13 cellular contexts compared by ENCODE assay signal in the genomic region with DNA sequence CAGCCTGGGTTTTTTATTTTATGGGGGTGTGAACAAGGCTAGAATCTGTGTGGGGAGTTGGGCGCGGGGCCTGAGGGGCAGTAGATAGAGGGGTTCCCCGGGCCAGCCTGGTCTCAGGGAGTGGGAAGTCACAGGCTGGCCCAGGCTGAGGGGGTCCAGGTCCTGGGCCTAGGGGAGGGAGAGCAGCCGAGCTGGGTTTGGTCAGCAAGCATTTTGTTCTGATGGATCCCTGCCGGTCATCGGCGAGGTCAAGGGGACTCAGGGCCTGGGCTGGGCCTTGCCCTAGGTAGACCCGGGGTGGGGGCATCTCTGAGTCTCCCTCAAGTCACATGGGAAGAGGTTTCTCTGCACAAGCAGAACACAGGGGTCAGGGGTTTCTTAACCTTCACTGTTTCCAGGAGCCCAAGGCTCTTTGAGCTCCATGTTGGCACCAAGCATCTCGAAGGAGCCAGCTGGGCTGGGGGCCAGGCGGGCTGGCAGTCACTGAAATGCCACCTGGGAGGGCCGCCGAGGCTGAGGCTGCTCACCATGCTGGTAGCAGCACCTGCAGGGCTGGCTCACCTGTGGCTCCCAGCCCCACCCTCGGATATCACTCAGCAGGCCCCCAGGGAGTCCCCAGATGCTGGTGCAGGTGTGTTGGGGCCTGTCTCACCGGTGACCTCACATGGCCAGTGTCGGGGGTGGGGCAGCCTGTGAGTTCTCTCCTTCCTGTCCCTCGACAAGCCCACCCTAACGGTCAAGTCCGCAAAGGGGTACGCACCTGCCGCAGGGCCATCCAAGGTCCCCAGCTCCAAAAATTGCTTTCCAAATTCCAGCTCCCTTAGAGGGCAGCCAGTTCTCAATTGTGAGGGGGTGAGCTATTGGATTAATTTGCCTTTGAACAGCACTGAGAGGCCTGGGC. TPM values are rescaled to one million over a fixed set of nuclear protein-coding genes. Genes with fewer than 3 reads are reported as not detected.
DNase-seq lines count a peak whose midpoint lies in the region; ATAC-seq, FAIRE-seq and TF ChIP-seq lines count a peak whose summit lies in the region.
"Had no signal": no experiment of that assay in that cellular context is flagged by ENCODE, and none has a peak within 500 bp of the region (broad histone marks: within the 10 kb centered on the region; RNA-seq: fewer than 3 reads in every experiment).

No MANE protein-coding gene starts in this region.

- no peaks in the 10 kb centered on the region for H3K27me3 ChIP-seq in H1 (replicated peaks in 1 of 4; ENCODE audit: control insufficient read depth in 3 of 4, extremely low read depth in 1 of 4, insufficient read depth in 3 of 4, low read length in 3 of 4)
- 0 out of 2 replicates have a peak, but pooled peaks cover 5% of the 10 kb centered on the region for H3K27me3 ChIP-seq in GM23248 (replicated peaks; ENCODE audit: insufficient read depth)

- H3K9ac ChIP-seq in H1 (replicated peaks in 1 of 4; ENCODE audit: extremely low read depth in 1 of 4, low read depth in 3 of 4, low read length in 3 of 4) (no peak overlapping the region), GM23248 (no peak overlapping the region)
- H3K9ac ChIP-seq: SK-N-SH had no signal

- H2BK20ac ChIP-seq in H1 (ENCODE audit: low read length), result no peak overlapping the region

- H2AFZ ChIP-seq in H1 (ENCODE audit: low read length) (no peak overlapping the region), GM23248 (no peak overlapping the region)

- no peak overlapping the region for H4K5ac ChIP-seq in H1 (ENCODE audit: insufficient read length, low read depth, low read length)

- H2BK5ac ChIP-seq in H1 (ENCODE audit: low read depth, low read length), result peak overlapping the region; percentile 44; the same call in 1 of the 2 replicates

- no peak overlapping the region for H2BK120ac ChIP-seq in H1 (replicated peaks; ENCODE audit: low read depth, low read length)

- no peak overlapping the region for H3K56ac ChIP-seq in H1 (replicated peaks; ENCODE audit: insufficient read length, low read depth, low read length)

- peak overlapping the region; percentile 65 for H3K4me3 Mint-ChIP-seq in T-helper 17 cell

- no peaks in the 10 kb centered on the region for H3K79me2 ChIP-seq in H1 (ENCODE audit: control insufficient read depth in 1 of 2, insufficient read depth in 2 of 2, low read length in 2 of 2)
- H3K79me2 ChIP-seq in GM23248 (ENCODE audit: insufficient read depth), result no peaks in the 10 kb centered on the region

- H3K14ac ChIP-seq in H1 (ENCODE audit: insufficient read length), result no peak overlapping the region

- peak overlapping the region; percentile 76 for H3K4ac ChIP-seq in H1 (replicated peaks; ENCODE audit: insufficient read length, low read depth, low read length)

- H3K27ac Mint-ChIP-seq in T-helper 17 cell, result peak overlapping the region; percentile 63

- TF ChIP-seq EP300 in H1 (IDR thresholded peaks at IDR 0.05; ENCODE audit: borderline replicate concordance in 1 of 2, low read depth in 2 of 2, low read length in 2 of 2), result no peak

- H3K27me3 Mint-ChIP-seq in T-helper 17 cell, result no peaks in the 10 kb centered on the region

- peaks cover 7% of the 10 kb centered on the region; the same call in 1 of the 2 replicates for H3F3A ChIP-seq in GM23248 (ENCODE audit: insufficient read depth)

- DNase-seq in COLO668 (lab: John Stamatoyannopoulos, UW; ENCODE audit: unreplicated experiment), result peak; percentile 79
- DNase-seq in T-helper 17 cell, result no peak
- DNase-seq in H1 (ENCODE audit: low read depth in 1 of 2, low spot score in 2 of 2), result no peak
- no peak for DNase-seq in GM23248
- no peak for DNase-seq in MV-4-11 (lab: John Stamatoyannopoulos, UW)
- DNase-seq: cortex of kidney, GF-D8, NCI-H2029, SK-N-SH had no signal

- no peak overlapping the region for H3K23ac ChIP-seq in H1 (ENCODE audit: insufficient read length)

- WGBS in H1 (ENCODE audit: extremely low coverage in 1 of 2, insufficient coverage in 1 of 2, insufficient read length in 1 of 2, insufficient replicate concordance in 2 of 2, low coverage in 1 of 2, low lambda C conversion rate in 2 of 2, missing lambda C conversion rate in 1 of 2), 2 experiments, result 91% methylated on average over 20 of the region's 20 CpGs; no CpG with 5 or more reads in 1 of the 2 experiments
- WGBS in GM23248 (ENCODE audit: low coverage in 1 of 2, low lambda C conversion rate in 2 of 2, missing lambda C conversion rate in 2 of 2), 2 experiments, result 88 to 94% methylated on average over 18 to 20 of the region's 20 CpGs

- CTCF ChIA-PET in H1 (lab: Charles Lee; ENCODE audit: partially characterized antibody), result interaction anchor here (1.1 to 8.9 kb wide), 9 partner anchors 9 to 59 kb away, joined by 3 to 74 read pairs (median 4); no protein-coding TSS in a partner anchor

- H3K79me1 ChIP-seq in H1 (ENCODE audit: low read depth, low read length), result no peaks in the 10 kb centered on the region; the same call in 1 of the 2 replicates

- H3K27ac ChIP-seq in H1 (ENCODE audit: low read depth, low read length) (no peak overlapping the region; the same call in 1 of the 2 replicates), GM23248 (no peak overlapping the region)
- H3K27ac ChIP-seq: HL-60 had no signal

- TF ChIP-seq RAD21 in H1 (IDR thresholded peaks at IDR 0.05 in 1 of 2, conservative IDR thresholded peaks at IDR 0.05 in 1 of 2; ENCODE audit: low read depth in 2 of 2, low read length in 2 of 2), result no peak

- peaks cover 4% of the 10 kb centered on the region for H3K4me1 Mint-ChIP-seq in T-helper 17 cell

- ATAC-seq in T-helper 17 cell, result peak; percentile 14
- ATAC-seq in GM19467 (IDR thresholded peaks at IDR 0.05; ENCODE audit: unreplicated experiment), result no peak
- ATAC-seq in GM18502 (IDR thresholded peaks at IDR 0.05; ENCODE audit: poor library complexity, unreplicated experiment), result no peak

- TF ChIP-seq POLR2A in GM15510 (IDR thresholded peaks at IDR 0.05; ENCODE audit: borderline replicate concordance, extremely low read depth, insufficient read length), result peak; percentile 5
- TF ChIP-seq POLR2A in H1 (IDR thresholded peaks at IDR 0.05; ENCODE audit: control extremely low read depth in 1 of 2, low read depth in 2 of 2, low read length in 2 of 2), result no peak

- H4K91ac ChIP-seq in H1 (replicated peaks; ENCODE audit: insufficient read length, low read length), result peak overlapping the region; percentile 81

- H3K4me1 ChIP-seq in H1 (replicated peaks in 1 of 4; ENCODE audit: control insufficient read depth in 3 of 4, insufficient read depth in 4 of 4, low read length in 3 of 4) (peaks cover 6 to 47% (median 33%) of the 10 kb centered on the region in 4 experiments), GM23248 (ENCODE audit: insufficient read depth) (no peaks in the 10 kb centered on the region)

- FAIRE-seq in H1 (lab: Jason Lieb, UNC), result no peak

- no peak overlapping the region for H2AK5ac ChIP-seq in H1 (ENCODE audit: low read depth, low read length)

- no peaks in the 10 kb centered on the region for H3K36me3 Mint-ChIP-seq in T-helper 17 cell (ENCODE audit: low read depth)

- in situ Hi-C loops in GM23248 (cut with MboI), result no loop called here

- H4K8ac ChIP-seq in H1 (ENCODE audit: extremely low read depth, insufficient read depth, low read length), result peak overlapping the region; percentile 85

- H4K20me1 ChIP-seq in H1 (replicated peaks in 1 of 2; ENCODE audit: control insufficient read depth in 1 of 2, insufficient read depth in 2 of 2, low read length in 2 of 2) (peaks cover 0 to 1% of the 10 kb centered on the region in 2 experiments), GM23248 (ENCODE audit: insufficient read depth) (no peaks in the 10 kb centered on the region)

- no peaks in the 10 kb centered on the region for H3K9me3 ChIP-seq in T-helper 17 cell (ENCODE audit: control insufficient read depth, low read length, poor library complexity, severe bottlenecking)
- H3K9me3 ChIP-seq in H1 (ENCODE audit: insufficient read depth in 2 of 2, low read depth in 1 of 2, low read length in 1 of 2), result no peaks in the 10 kb centered on the region
- H3K9me3 ChIP-seq in GM23248 (ENCODE audit: low read depth), result no peaks in the 10 kb centered on the region
- H3K9me3 ChIP-seq: SK-N-SH had no signal

- H2BK15ac ChIP-seq in H1 (ENCODE audit: low read length), result no peak overlapping the region

- POLR2A ChIA-PET in H1 (lab: Charles Lee; ENCODE audit: partially characterized antibody), result interaction anchor here (0.6 to 12.6 kb wide), 25 partner anchors 9 to 639 kb away, joined by 3 to 117 read pairs (median 6); partner anchors contain the start of gene SLC7A5

- H3K36me3 ChIP-seq in H1 (ENCODE audit: control insufficient read depth in 2 of 4, insufficient read depth in 4 of 4, low read length in 3 of 4) (peaks cover 0 to 27% (median 10%) of the 10 kb centered on the region in 4 experiments; a peak in 4 of 8 replicates), GM23248 (ENCODE audit: low read depth) (peaks cover 17% of the 10 kb centered on the region; the same call in 1 of the 2 replicates)

- H3K18ac ChIP-seq in H1 (ENCODE audit: extremely low read depth, low read length), result peak overlapping the region; percentile 48; the same call in 1 of the 2 replicates

- no peak overlapping the region for H3K4me2 ChIP-seq in H1 (ENCODE audit: insufficient read depth in 1 of 2, low read depth in 2 of 2, low read length in 2 of 2)
- no peak overlapping the region for H3K4me2 ChIP-seq in GM23248 (ENCODE audit: unreplicated experiment)
- H3K4me2 ChIP-seq: SK-N-SH had no signal

- TF ChIP-seq CTCF in H1 (IDR thresholded peaks at IDR 0.05; ENCODE audit: control extremely low read depth in 1 of 3, insufficient read depth in 1 of 3, low read depth in 1 of 3, low read length in 3 of 3), result no peak

- H3K4me3 ChIP-seq in H1 (ENCODE audit: extremely low read depth in 1 of 4, insufficient read depth in 2 of 4, low read depth in 3 of 4, low read length in 4 of 4), result no peak overlapping the region
- no peak overlapping the region for H3K4me3 ChIP-seq in GM23248

- H3K9me2 ChIP-seq in GM23248 (ENCODE audit: insufficient read depth), result no peaks in the 10 kb centered on the region
- H3K9me2 ChIP-seq: SK-N-SH had no signal

- no peaks in the 10 kb centered on the region for H3K23me2 ChIP-seq in H1 (ENCODE audit: low read depth, low read length)

- H2BK12ac ChIP-seq in H1 (ENCODE audit: low read depth, low read length), result peak overlapping the region; percentile 33; the same call in 1 of the 2 replicates

TF ChIP-seq in H1, 55 proteins besides CTCF, POLR2A, EP300 and RAD21 (continues in another document):
- TF ChIP-seq TBP (IDR thresholded peaks at IDR 0.05; ENCODE audit: low read depth, low read length), result no peak

RNA-seq across cellular contexts. Expression of gene SLC7A5, which starts 41.0 kb away (rescaled TPM):
- 10 to 100 TPM; 50.4 to 53.9 TPM for total RNA-seq in T-helper 17 cell
- total RNA-seq in H1 (2021; fragmentation: NEBNext Ultra II Directional; extraction: Animal tissue kit (Norgen Biotek cat#: 25700)), result 327 and 341 TPM in 2 replicates
- polyA plus RNA-seq in H1 (2011; rRNA removed) (68.2 and 161 TPM in 2 replicates), GM23248 (2016; fragmentation: Nextera tagmentation; extraction: Ambion mirVana) (69.0 and 69.9 TPM in 2 replicates)
- 65.1 TPM for polyA plus RNA-seq in H1 (2011; cell fraction: cytosol; rRNA removed)
- 122 TPM for polyA plus RNA-seq in H1 (2011; cell fraction: nucleus; rRNA removed)
- polyA plus RNA-seq in H1 (2012, experiment 1 of 2), result 126 to 176 TPM (median 151 TPM) in 4 replicates
- polyA plus RNA-seq in H1 (2012, experiment 2 of 2), result 202 TPM
- polyA plus RNA-seq in H1 (2013, experiment 1 of 2), result 316 TPM
- polyA plus RNA-seq in H1 (2013, experiment 2 of 2), result 381 TPM
- 34.4 and 63.7 TPM in 2 replicates for polyA minus RNA-seq in H1 (2011; rRNA and poly(A)+ RNA removed)
- polyA minus RNA-seq in H1 (2011; cell fraction: cytosol; rRNA and poly(A)+ RNA removed), result 84.2 TPM
- polyA minus RNA-seq in H1 (2011; cell fraction: nucleus; rRNA and poly(A)+ RNA removed), result 42.4 TPM
- total RNA-seq in GM23248 (2014; rRNA removed; shearing (Covaris generic)), result 79.0 and 99.5 TPM in 2 replicates
